7 cellular contexts compared by ENCODE assay signal in the genomic region with DNA sequence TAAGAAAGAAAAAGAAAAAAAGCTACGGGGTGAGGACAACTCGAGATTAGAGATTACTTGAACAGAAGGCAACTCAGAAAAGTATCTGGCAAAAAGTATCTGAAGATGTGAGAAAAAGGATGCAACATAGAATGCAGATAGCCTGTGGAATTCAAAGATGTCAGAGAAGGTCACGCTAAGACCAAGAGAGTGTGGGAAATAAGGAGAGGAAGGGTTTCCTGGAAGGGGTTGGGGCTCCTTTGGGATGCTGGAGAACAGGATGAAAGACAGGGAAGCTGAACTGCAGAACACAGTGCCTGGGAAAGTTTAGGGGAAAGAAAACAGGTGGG. TPM values are rescaled to one million over a fixed set of nuclear protein-coding genes. Genes with fewer than 3 reads are reported as not detected.
DNase-seq lines count a peak whose midpoint lies in the region; ATAC-seq and TF ChIP-seq lines count a peak whose summit lies in the region.

No MANE protein-coding gene starts in this region.

- peak overlapping the region; percentile 49 for H3K4me3 ChIP-seq in HFF-Myc (replicated peaks; ENCODE audit: low read depth, low read length)
- H3K4me3 ChIP-seq in adipocyte (ENCODE audit: low read length) = peak overlapping the region; percentile 89
- H3K4me3 ChIP-seq in iPS-11a (ENCODE audit: low read depth, low read length) = peak overlapping the region; percentile 44
- H3K4me3 ChIP-seq in spleen = peak overlapping the region; percentile 13 to 67 (median 36)

- peak overlapping the region in 7 of 8 donors; percentile 51 to 75 (median 61) for H3K27ac ChIP-seq in spleen

- peak overlapping the region; percentile 39 for H3K9ac ChIP-seq in adipocyte (ENCODE audit: low read length)

- in situ Hi-C loops in GM13976 (cut with MboI; ENCODE audit: low sequenced_read_pairs, unreplicated experiment) = loop anchor here (25.0 kb wide), 1 partner anchor 280 kb away; no protein-coding TSS in a partner anchor

- TF ChIP-seq CTCF in HFF-Myc (IDR thresholded peaks at IDR 0.05; ENCODE audit: low read depth, low read length, missing control alignments) = no peak
- no peak for TF ChIP-seq CTCF in spleen (IDR thresholded peaks at IDR 0.05 in 8 of 11, conservative IDR thresholded peaks at IDR 0.05 in 3 of 11)
- no peak for TF ChIP-seq CTCF in GM13976 (IDR thresholded peaks at IDR 0.05; ENCODE audit: borderline replicate concordance, control extremely low read depth, extremely low read depth, insufficient read depth, missing control alignments)

- WGBS in spleen, 5 donors = 45 to 56% (median 49%) methylated on average over 3 of the region's 3 CpGs

- ATAC-seq in HG02763 (IDR thresholded peaks at IDR 0.05; ENCODE audit: unreplicated experiment) (no peak), left colon (no peak)

- H3K27me3 ChIP-seq in adipocyte (replicated peaks; ENCODE audit: control insufficient read depth, insufficient read depth, low read length) (no peaks in the 10 kb centered on the region), spleen (replicated peaks in 1 of 7) (peaks cover 0 to 55% (median 25%) of the 10 kb centered on the region in 7 donors)

- no peak for DNase-seq in HFF-Myc (ENCODE audit: extremely low read depth, low read depth)
- no peak for DNase-seq in adipocyte (ENCODE audit: low read depth)
- no peak for DNase-seq in spleen
- DNase-seq in GM13976 (ENCODE audit: low spot score) = no peak
- no peak for DNase-seq in left colon

- no peaks in the 10 kb centered on the region for H3K36me3 ChIP-seq in adipocyte (ENCODE audit: control insufficient read depth, insufficient read depth, low read length, severe bottlenecking)
- no peaks in the 10 kb centered on the region for H3K36me3 ChIP-seq in spleen

- peaks cover 15% of the 10 kb centered on the region for H3K4me1 ChIP-seq in adipocyte (ENCODE audit: control insufficient read depth, insufficient read depth, low read length)
- H3K4me1 ChIP-seq in spleen = peaks cover 0 to 25% (median 12%) of the 10 kb centered on the region in 6 donors

- intact Hi-C loops in spleen (cut with DNase I; ENCODE audit: low total_unique reads) = no loop called here
- intact Hi-C loops in left colon (cut with DNase I, micrococcal nuclease) = no loop called here

- H3K9me3 ChIP-seq in adipocyte (ENCODE audit: control insufficient read depth, low read length) = no peaks in the 10 kb centered on the region
- H3K9me3 ChIP-seq in spleen = no peaks in the 10 kb centered on the region

- TF ChIP-seq POLR2A in spleen (IDR thresholded peaks at IDR 0.05) = no peak

RNA-seq across cellular contexts. Expression of gene GUCY1A2, which starts 1.2 kb away (rescaled TPM):
- total RNA-seq in spleen = 10 to 100 TPM in 6 of 7 donors, 1 to 10 TPM in 1; 9.4 to 64.0 (median 25.4) TPM
- under 1 TPM; 0.32 to 0.99 (median 0.59) TPM for polyA plus RNA-seq in spleen
- 1 to 10 TPM in 1 of 2 donors, under 1 TPM in 1; 0.37 to 1.2 TPM for total RNA-seq in left colon

Comparison
In these comparisons a context has a peak if more than half of its experiments do, and no peak if none do; other contexts are left out.
1. H3K4me3 ChIP-seq: peak in every context shown above with its lines; median percentile 89 in adipocyte; 49 in HFF-Myc; 44 in iPS-11a; 36 in spleen.
2. RNA of gene GUCY1A2, which starts 1.2 kb away (total RNA-seq): 9.4 to 64.0 TPM in spleen; 0.37 to 1.2 TPM in left colon; every median in the first group is over 4 times any median in the second.